27 cellular contexts compared by ENCODE assay signal in genomic region chr1:154603317-154603716, GRCh38. TPM values are rescaled to one million over a fixed set of nuclear protein-coding genes. Genes with fewer than 3 reads are reported as not detected.
A peak's percentile ranks its signal among the peaks of the same experiment; 100 is the strongest.
DNase-seq lines count a peak whose midpoint lies in the region; ATAC-seq, FAIRE-seq and TF ChIP-seq lines count a peak whose summit lies in the region.
"Had no signal": no experiment of that assay in that cellular context is flagged by ENCODE, and none has a peak within 500 bp of the region (broad histone marks: within the 10 kb centered on the region; RNA-seq: fewer than 3 reads in every experiment).

No MANE protein-coding gene starts in this region.

- H4K20me1 ChIP-seq in OCI-LY7 (ENCODE audit: insufficient read depth, low read length) (peaks cover 18% of the 10 kb centered on the region), astrocyte (ENCODE audit: insufficient read depth, low read length) (peaks cover 87% of the 10 kb centered on the region)

- CTCF ChIA-PET in activated naive CD4-positive, alpha-beta T cell treated with anti-CD3 and anti-CD28 coated beads for 36 hours (lab: Charles Lee): interaction anchor here (1.0 to 2.7 kb wide), 2 partner anchors 43 to 68 kb away, joined by 3 to 13 read pairs; no protein-coding TSS in a partner anchor
- CTCF ChIA-PET in OCI-LY7 (lab: Charles Lee; ENCODE audit: unreplicated experiment): no interaction called here

- 58 to 69% methylated on average over 2 of the region's 2 CpGs for WGBS in testis, 2 donors

- H3K9me2 ChIP-seq in OCI-LY7 (ENCODE audit: insufficient read depth, low read length): no peaks in the 10 kb centered on the region

- TF ChIP-seq CTCF in OCI-LY7 (conservative IDR thresholded peaks at IDR 0.05; ENCODE audit: low read length) (no peak), astrocyte (IDR thresholded peaks at IDR 0.05; ENCODE audit: insufficient read depth, low read depth, low read length) (no peak), testis (IDR thresholded peaks at IDR 0.05) (no peak)

- no peaks in the 10 kb centered on the region for H3K9me3 ChIP-seq in OCI-LY7 (ENCODE audit: low read length)
- no peaks in the 10 kb centered on the region for H3K9me3 ChIP-seq in astrocyte (ENCODE audit: insufficient read depth, low read depth, low read length)
- H3K9me3 ChIP-seq in testis: no peaks in the 10 kb centered on the region
- H3K9me3 ChIP-seq: heart right ventricle, SJSA1, thyroid gland had no signal

- no peaks in the 10 kb centered on the region for H3K27me3 Mint-ChIP-seq in activated naive CD4-positive, alpha-beta T cell treated with anti-CD3 and anti-CD28 coated beads for 36 hours (ENCODE audit: low read depth)
- H3K27me3 Mint-ChIP-seq in astrocyte (ENCODE audit: low read depth, unreplicated experiment): no peaks in the 10 kb centered on the region
- no peaks in the 10 kb centered on the region for H3K27me3 Mint-ChIP-seq in natural killer cell treated with Interleukin-12 subunit alpha and Interleukin-12 subunit beta and Interleukin-15 and Interleukin-18, amount 100 ng/mL, for 72 hours

- POLR2A ChIA-PET in OCI-LY7 (lab: Charles Lee): no interaction called here

- H2AFZ ChIP-seq in OCI-LY7 (ENCODE audit: low read length) (no peak overlapping the region), astrocyte (ENCODE audit: low read depth, low read length) (no peak overlapping the region)

- ATAC-seq in natural killer cell treated with Interleukin-12 subunit alpha and Interleukin-12 subunit beta and Interleukin-15 and Interleukin-18, amount 100 ng/mL, for 72 hours: no peak
- ATAC-seq: HCT116, heart right ventricle had no signal

- peak overlapping the region; percentile 57 for H3K27ac Mint-ChIP-seq in activated naive CD4-positive, alpha-beta T cell treated with anti-CD3 and anti-CD28 coated beads for 36 hours
- peak overlapping the region; percentile 28 for H3K27ac Mint-ChIP-seq in astrocyte (ENCODE audit: unreplicated experiment)
- peak overlapping the region; percentile 92 for H3K27ac Mint-ChIP-seq in natural killer cell treated with Interleukin-12 subunit alpha and Interleukin-12 subunit beta and Interleukin-15 and Interleukin-18, amount 100 ng/mL, for 72 hours

- no TSS peak for BruUV-seq in OCI-LY7 (replicated peaks; lab: Mats Ljungman, UMichigan)

- H3K9me3 Mint-ChIP-seq in activated naive CD4-positive, alpha-beta T cell treated with anti-CD3 and anti-CD28 coated beads for 36 hours: no peaks in the 10 kb centered on the region
- peaks cover 3% of the 10 kb centered on the region for H3K9me3 Mint-ChIP-seq in astrocyte (ENCODE audit: unreplicated experiment)
- no peaks in the 10 kb centered on the region for H3K9me3 Mint-ChIP-seq in natural killer cell treated with Interleukin-12 subunit alpha and Interleukin-12 subunit beta and Interleukin-15 and Interleukin-18, amount 100 ng/mL, for 72 hours

- intact Hi-C loops in activated naive CD4-positive, alpha-beta T cell treated with anti-CD3 and anti-CD28 coated beads for 36 hours (cut with micrococcal nuclease): no loop called here
- intact Hi-C loops in OCI-LY7 (cut with micrococcal nuclease; ENCODE audit: unreplicated experiment) (no loop called here), testis (cut with DNase I; ENCODE audit: low total_unique reads) (no loop called here)

- H3K36me3 Mint-ChIP-seq in activated naive CD4-positive, alpha-beta T cell treated with anti-CD3 and anti-CD28 coated beads for 36 hours (ENCODE audit: low read depth): peaks cover 58% of the 10 kb centered on the region
- peaks cover 38% of the 10 kb centered on the region for H3K36me3 Mint-ChIP-seq in astrocyte (ENCODE audit: low read depth, unreplicated experiment)
- H3K36me3 Mint-ChIP-seq in natural killer cell treated with Interleukin-12 subunit alpha and Interleukin-12 subunit beta and Interleukin-15 and Interleukin-18, amount 100 ng/mL, for 72 hours: peaks cover 18% of the 10 kb centered on the region

- no peaks in the 10 kb centered on the region for H3K27me3 ChIP-seq in astrocyte (ENCODE audit: insufficient read depth, low read length)
- no peaks in the 10 kb centered on the region for H3K27me3 ChIP-seq in testis
- H3K27me3 ChIP-seq: heart right ventricle, SJSA1, thyroid gland had no signal

- no peak overlapping the region for H3K4me3 Mint-ChIP-seq in activated naive CD4-positive, alpha-beta T cell treated with anti-CD3 and anti-CD28 coated beads for 36 hours
- peak overlapping the region; percentile 64 for H3K4me3 Mint-ChIP-seq in astrocyte (ENCODE audit: unreplicated experiment)
- H3K4me3 Mint-ChIP-seq in natural killer cell treated with Interleukin-12 subunit alpha and Interleukin-12 subunit beta and Interleukin-15 and Interleukin-18, amount 100 ng/mL, for 72 hours: no peak overlapping the region

- TF ChIP-seq POLR2A in testis (IDR thresholded peaks at IDR 0.05): no peak

- H3K4me1 Mint-ChIP-seq in activated naive CD4-positive, alpha-beta T cell treated with anti-CD3 and anti-CD28 coated beads for 36 hours (ENCODE audit: low read depth): peaks cover 73% of the 10 kb centered on the region
- H3K4me1 Mint-ChIP-seq in astrocyte (ENCODE audit: low read depth, unreplicated experiment): peaks cover 46% of the 10 kb centered on the region
- peaks cover 65 to 69% of the 10 kb centered on the region in 2 donors for H3K4me1 Mint-ChIP-seq in natural killer cell treated with Interleukin-12 subunit alpha and Interleukin-12 subunit beta and Interleukin-15 and Interleukin-18, amount 100 ng/mL, for 72 hours (ENCODE audit: low read depth in 2 of 2)

- H3K4me3 ChIP-seq in OCI-LY7 (ENCODE audit: low read depth, low read length, poor library complexity, severe bottlenecking): no peak overlapping the region
- no peak overlapping the region for H3K4me3 ChIP-seq in astrocyte (ENCODE audit: insufficient read depth, low read depth, low read length)
- H3K4me3 ChIP-seq in testis: no peak overlapping the region
- H3K4me3 ChIP-seq: heart right ventricle, SJSA1, skin epidermis, thyroid gland had no signal

- H3K27ac ChIP-seq in OCI-LY7 (ENCODE audit: low read depth, low read length, poor library complexity, severe bottlenecking) (no peak overlapping the region), astrocyte (ENCODE audit: low read depth, low read length) (no peak overlapping the region), testis (no peak overlapping the region)
- H3K27ac ChIP-seq: SJSA1, thyroid gland had no signal

- H3K79me2 ChIP-seq in OCI-LY7 (ENCODE audit: insufficient read depth, low read depth, low read length) (peaks cover 80% of the 10 kb centered on the region), astrocyte (ENCODE audit: insufficient read depth, low read length) (peaks cover 91% of the 10 kb centered on the region)

- DNase-seq in activated naive CD4-positive, alpha-beta T cell treated with anti-CD3 and anti-CD28 coated beads for 36 hours: no peak
- no peak for DNase-seq in activated naive CD4-positive, alpha-beta T cell (lab: John Stamatoyannopoulos, UW)
- DNase-seq in OCI-LY7 (ENCODE audit: low spot score): peak; percentile 10
- DNase-seq in astrocyte (ENCODE audit: low read depth): no peak
- no peak for DNase-seq in natural killer cell treated with Interleukin-12 subunit alpha and Interleukin-12 subunit beta and Interleukin-15 and Interleukin-18, amount 100 ng/mL, for 72 hours (ENCODE audit: low spot score)
- no peak for DNase-seq in NCI-H187 (lab: John Stamatoyannopoulos, UW)
- DNase-seq in testis: no peak
- no peak for DNase-seq in NCI-H226
- DNase-seq: activated CD4-positive, alpha-beta T cell treated with anti-CD3 and anti-CD28 coated beads for 48 hours; activated naive CD4-positive, alpha-beta T cell treated with anti-CD3 and anti-CD28 coated beads, Interleukin-2, amount 50 U/mL, for 16 hours; effector CD4-positive, alpha-beta T cell; EL; erythroblast; heart right ventricle; Kasumi-1; mesendoderm; NCI-H1092; NCI-H1930; NCI-H2227 treated with DMSO at 0.1 percent for 48 hours; stimulated activated CD4-positive, alpha-beta T cell treated with anti-CD3 and anti-CD28 coated beads, Interleukin-1b, Interleukin-23, amount 100 ng/mL, for 48 hours; T-helper 1 cell; thyroid gland had no signal

- H3K4me1 ChIP-seq in OCI-LY7 (ENCODE audit: insufficient read depth, low read length, poor library complexity, severe bottlenecking) (peaks cover 27% of the 10 kb centered on the region), astrocyte (ENCODE audit: insufficient read depth, low read length) (peaks cover 28% of the 10 kb centered on the region), testis (peaks cover 44% of the 10 kb centered on the region)

- H3K36me3 ChIP-seq in OCI-LY7 (ENCODE audit: insufficient read depth, low read length) (peaks cover 60% of the 10 kb centered on the region), astrocyte (ENCODE audit: insufficient read depth, low read length) (peaks cover 19% of the 10 kb centered on the region), testis (ENCODE audit: low read depth, missing control alignments) (no peaks in the 10 kb centered on the region)

- H3K4me2 ChIP-seq in OCI-LY7 (ENCODE audit: low read length) (no peak overlapping the region), astrocyte (ENCODE audit: low read length) (no peak overlapping the region)

- FAIRE-seq in astrocyte (lab: Jason Lieb, UNC): no peak

- H3K9ac ChIP-seq in astrocyte (ENCODE audit: low read length): no peak overlapping the region

RNA-seq across cellular contexts. Expression of gene ADAR, which starts 4.7 kb away (rescaled TPM):
- total RNA-seq in activated naive CD4-positive, alpha-beta T cell treated with anti-CD3 and anti-CD28 coated beads for 36 hours: 100 to 1,000 TPM; 301 to 313 TPM
- total RNA-seq in OCI-LY7 (2014; rRNA removed; shearing (Covaris generic)): 87.8 and 90.2 TPM in 2 replicates
- total RNA-seq in OCI-LY7 (2022) (136 and 139 TPM in 2 replicates), astrocyte (275 and 278 TPM in 2 replicates), testis (100 to 1,000 TPM; 168 to 181 TPM)
- 100 to 1,000 TPM; 232 to 257 TPM for total RNA-seq in natural killer cell treated with Interleukin-12 subunit alpha and Interleukin-12 subunit beta and Interleukin-15 and Interleukin-18, amount 100 ng/mL, for 72 hours
- polyA plus RNA-seq in testis (ENCODE audit: insufficient read depth, low read depth, low replicate concordance): 94.4 TPM

RNA-seq across cellular contexts. Expression of gene CHRNB2, which starts 35.7 kb away (rescaled TPM):
- total RNA-seq in activated naive CD4-positive, alpha-beta T cell treated with anti-CD3 and anti-CD28 coated beads for 36 hours: not detected
- 0.13 and 0.33 TPM in 2 replicates for total RNA-seq in OCI-LY7 (2014; rRNA removed; shearing (Covaris generic))
- total RNA-seq in OCI-LY7 (2022): 0.42 and 0.55 TPM in 2 replicates
- total RNA-seq in astrocyte: 0.20 and 0.24 TPM in 2 replicates
- not detected for total RNA-seq in natural killer cell treated with Interleukin-12 subunit alpha and Interleukin-12 subunit beta and Interleukin-15 and Interleukin-18, amount 100 ng/mL, for 72 hours
- 1 to 10 TPM; 1.2 to 1.3 TPM for total RNA-seq in testis
- 1.3 TPM for polyA plus RNA-seq in testis (ENCODE audit: insufficient read depth, low read depth, low replicate concordance)
- total RNA-seq: fibroblast of villous mesenchyme, RPMI7951, SJSA1 had no signal

RNA-seq across cellular contexts. Expression of gene UBE2Q1, which starts 44.9 kb away (rescaled TPM):
- 10 to 100 TPM; 79.2 to 84.6 TPM for total RNA-seq in activated naive CD4-positive, alpha-beta T cell treated with anti-CD3 and anti-CD28 coated beads for 36 hours
- total RNA-seq in OCI-LY7 (2014; rRNA removed; shearing (Covaris generic)): 34.6 and 54.0 TPM in 2 replicates
- total RNA-seq in OCI-LY7 (2022): 84.5 and 93.7 TPM in 2 replicates
- 85.3 and 85.4 TPM in 2 replicates for total RNA-seq in astrocyte
- total RNA-seq in natural killer cell treated with Interleukin-12 subunit alpha and Interleukin-12 subunit beta and Interleukin-15 and Interleukin-18, amount 100 ng/mL, for 72 hours: 100 to 1,000 TPM in 1 of 2 donors, 10 to 100 TPM in 1; 95.2 to 123 TPM
- 10 to 100 TPM; 63.5 to 65.2 TPM for total RNA-seq in testis
- polyA plus RNA-seq in testis (ENCODE audit: insufficient read depth, low read depth, low replicate concordance): 128 TPM

Comparison
In these comparisons a context has a peak if more than half of its experiments do, and no peak if none do; other contexts are left out.
1. H3K27ac Mint-ChIP-seq: peak in every context shown above with its lines; median percentile 92 in natural killer cell treated with Interleukin-12 subunit alpha and Interleukin-12 subunit beta and Interleukin-15 and Interleukin-18, amount 100 ng/mL, for 72 hours; 57 in activated naive CD4-positive, alpha-beta T cell treated with anti-CD3 and anti-CD28 coated beads for 36 hours; 28 in astrocyte.